8 cellular contexts compared by ENCODE assay signal in genomic region chr21:26070822-26071425, GRCh38.
DNase-seq lines count a peak whose midpoint lies in the region; ATAC-seq and TF ChIP-seq lines count a peak whose summit lies in the region.

No MANE protein-coding gene starts in this region.

- peak; percentile 2 for DNase-seq in stimulated activated CD8-positive, alpha-beta memory T cell treated with anti-CD3 and anti-CD28 coated beads, Interleukin-12 subunit alpha, Interleukin-12 subunit beta, amount 100 ng/mL, for 1 hour (ENCODE audit: low read depth)
- no peak for DNase-seq in stimulated activated CD8-positive, alpha-beta memory T cell treated with anti-CD3 and anti-CD28 coated beads, Interleukin-4, amount 100 ng/mL, for 48 hours
- DNase-seq in NCI-H2227 (lab: John Stamatoyannopoulos, UW; ENCODE audit: unreplicated experiment) (peak; percentile 55), brain pericyte (ENCODE audit: low read depth, low spot score) (peak; percentile 37), mesothelial cell of epicardium (ENCODE audit: low spot score in 2 of 2, unreplicated experiment in 2 of 2) (no peak), amniotic stem cell (lab: John Stamatoyannopoulos, UW) (no peak)

- no peaks in the 10 kb centered on the region for H3K27me3 Mint-ChIP-seq in mesothelial cell of epicardium (ENCODE audit: low read depth)

- peaks cover 47% of the 10 kb centered on the region for H3K4me1 Mint-ChIP-seq in mesothelial cell of epicardium

- no peaks in the 10 kb centered on the region for H3K9me3 Mint-ChIP-seq in mesothelial cell of epicardium

- H3K36me3 Mint-ChIP-seq in mesothelial cell of epicardium = no peaks in the 10 kb centered on the region

- no peak overlapping the region for H3K4me3 Mint-ChIP-seq in mesothelial cell of epicardium

- H3K27ac Mint-ChIP-seq in mesothelial cell of epicardium = peak overlapping the region; percentile 66

- ATAC-seq in HG03280 (IDR thresholded peaks at IDR 0.05; ENCODE audit: unreplicated experiment) = no peak
- no peak for ATAC-seq in GM21360 (IDR thresholded peaks at IDR 0.05; ENCODE audit: unreplicated experiment)

- no peak for TF ChIP-seq CTCF in mesothelial cell of epicardium (IDR thresholded peaks at IDR 0.05; ENCODE audit: unreplicated experiment)

Comparison
In these comparisons a context has a peak if more than half of its experiments do, and no peak if none do; other contexts are left out.
1. DNase-seq: peak in stimulated activated CD8-positive, alpha-beta memory T cell treated with anti-CD3 and anti-CD28 coated beads, Interleukin-12 subunit alpha, Interleukin-12 subunit beta, amount 100 ng/mL, for 1 hour (single experiment), NCI-H2227 (single experiment) and brain pericyte (single experiment); none in stimulated activated CD8-positive, alpha-beta memory T cell treated with anti-CD3 and anti-CD28 coated beads, Interleukin-4, amount 100 ng/mL, for 48 hours (single experiment), mesothelial cell of epicardium (0 of 2) and amniotic stem cell (single experiment).